In genomic region chr10:108413954-108414353, GRCh38 we compare ENCODE assay signal across 11 cellular contexts.
"Had no signal": no experiment of that assay in that cellular context is flagged by ENCODE, and none has a peak within 500 bp of the region (broad histone marks: within the 10 kb centered on the region; RNA-seq: fewer than 3 reads in every experiment).

No MANE protein-coding gene starts in this region.

- H3K27ac ChIP-seq: GM23248 had no signal

- H3K4me3 ChIP-seq: GM23248, GM23338, HAP-1 had no signal

- FAIRE-seq: H1, H54 had no signal

- DNase-seq: GM23248, GOT3, H7, H9, HCEC 1CT, HFFc6 had no signal

- H3K36me3 ChIP-seq: HAP-1 had no signal

- H3K9ac ChIP-seq: GM23248 had no signal

- ATAC-seq: GM23338, HCT116 had no signal

- H2AFZ ChIP-seq: GM23248, GM23338 had no signal

- H3K9me3 ChIP-seq: HAP-1 had no signal

- H3K4me2 ChIP-seq: GM23338 had no signal
